In the genomic region with DNA sequence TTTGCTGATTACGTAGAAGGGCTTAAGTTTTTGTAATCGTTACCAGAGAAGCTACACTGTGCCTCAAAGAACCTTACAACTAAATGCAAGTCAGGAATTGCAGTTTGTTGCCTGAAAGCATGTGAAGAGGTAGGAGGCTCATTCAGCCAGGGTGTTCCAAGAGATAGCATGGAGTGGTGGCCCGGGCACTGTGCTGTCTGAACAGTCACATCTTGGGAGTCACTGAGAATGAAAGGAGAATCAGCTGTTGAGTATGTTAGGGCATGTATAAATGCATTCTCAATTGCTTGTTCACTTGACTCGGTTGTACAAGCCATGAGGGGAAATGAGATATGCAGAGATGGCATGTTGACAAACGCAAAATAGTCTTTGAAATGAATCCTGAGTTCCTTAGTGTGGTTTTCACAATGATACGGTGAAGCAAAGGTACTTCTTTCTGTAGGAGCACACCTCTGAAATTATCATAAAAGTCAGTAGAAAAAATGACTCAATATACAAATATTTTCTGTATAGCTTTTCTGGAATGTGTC, we compare ENCODE assay signal across 1 cellular context.
TF ChIP-seq lines count a peak whose summit lies in the region.

No MANE protein-coding gene starts in this region.

TF ChIP-seq in H1, 55 proteins besides CTCF, POLR2A, EP300 and RAD21:
- TF ChIP-seq, protein P1, sequence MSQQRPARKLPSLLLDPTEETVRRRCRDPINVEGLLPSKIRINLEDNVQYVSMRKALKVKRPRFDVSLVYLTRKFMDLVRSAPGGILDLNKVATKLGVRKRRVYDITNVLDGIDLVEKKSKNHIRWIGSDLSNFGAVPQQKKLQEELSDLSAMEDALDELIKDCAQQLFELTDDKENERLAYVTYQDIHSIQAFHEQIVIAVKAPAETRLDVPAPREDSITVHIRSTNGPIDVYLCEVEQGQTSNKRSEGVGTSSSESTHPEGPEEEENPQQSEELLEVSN (IDR thresholded peaks at IDR 0.05) = no peak
